8 cellular contexts compared by ENCODE assay signal in genomic region chr20:2800590-2801458, GRCh38. TPM values are rescaled to one million over a fixed set of nuclear protein-coding genes. Genes with fewer than 3 reads are reported as not detected.
A peak's percentile ranks its signal among the peaks of the same experiment; 100 is the strongest.
DNase-seq lines count a peak whose midpoint lies in the region; ATAC-seq lines count a peak whose summit lies in the region.

Gene CPXM1, minus strand, starts transcription at chr20:2800627. Its CDS starts 55 bp downstream, at chr20:2800572.

- no peaks in the 10 kb centered on the region for H3K9me3 Mint-ChIP-seq in activated CD4-positive, alpha-beta memory T cell treated with anti-CD3 and anti-CD28 coated beads for 36 hours
- no peaks in the 10 kb centered on the region for H3K9me3 Mint-ChIP-seq in stimulated activated effector memory CD8-positive, alpha-beta T cell treated with anti-CD3 and anti-CD28 coated beads, Interleukin-12 subunit alpha, Interleukin-12 subunit beta, amount 100 ng/mL, for 72 hours

- H3K4me1 ChIP-seq in HUES6 (ENCODE audit: control insufficient read depth, insufficient read depth, low read length), result peaks cover 38% of the 10 kb centered on the region
- peaks cover 5% of the 10 kb centered on the region; the same call in 1 of the 2 replicates for H3K4me1 ChIP-seq in iPS DF 6.9 (ENCODE audit: control insufficient read depth, insufficient read depth, low read length)

- H3K27ac ChIP-seq in HUES6 (ENCODE audit: low read depth, low read length) (peak within 1 kb of the TSS; percentile 4; the same call in 1 of the 2 replicates), iPS DF 6.9 (ENCODE audit: low read length) (no peak within 1 kb of the TSS)

- H3K36me3 ChIP-seq in HUES6 (ENCODE audit: control insufficient read depth, insufficient read depth, low read length), result peaks cover 30% of the 10 kb centered on the region
- H3K36me3 ChIP-seq in iPS DF 6.9 (ENCODE audit: control insufficient read depth, insufficient read depth, low read length), result peaks cover 27% of the 10 kb centered on the region

- DNase-seq in stimulated activated CD4-positive, alpha-beta T cell treated with anti-CD3 and anti-CD28 coated beads, Interleukin-1b, Interleukin-23, amount 100 ng/mL, for 48 hours, result peak; percentile 19
- no peak for DNase-seq in stimulated activated CD4-positive, alpha-beta T cell treated with anti-CD3 and anti-CD28 coated beads, Interleukin-12 subunit alpha, Interleukin-12 subunit beta, amount 100 ng/mL, for 4 hours
- DNase-seq in activated CD4-positive, alpha-beta memory T cell treated with anti-CD3 and anti-CD28 coated beads for 36 hours, result peak; percentile 36
- no peak for DNase-seq in iPS DF 6.9 (ENCODE audit: low read depth, low spot score)
- DNase-seq in stimulated activated effector memory CD8-positive, alpha-beta T cell treated with anti-CD3 and anti-CD28 coated beads, Interleukin-12 subunit alpha, Interleukin-12 subunit beta, amount 100 ng/mL, for 72 hours (ENCODE audit: low spot score in 2 of 2), result no peak
- DNase-seq in globus pallidus (ENCODE audit: low spot score), result no peak
- no peak for DNase-seq in HPDE6-E6E7 (ENCODE audit: extremely low spot score)

- H3K4me3 ChIP-seq in HUES6 (ENCODE audit: low read depth, low read length) (peak within 1 kb of the TSS; percentile 98), iPS DF 6.9 (ENCODE audit: low read length) (peak within 1 kb of the TSS; percentile 94)

- no CpG with 5 or more reads among the region's 51 CpGs for WGBS in iPS DF 6.9 (ENCODE audit: insufficient coverage, insufficient read length)

- peaks cover 56% of the 10 kb centered on the region for H3K27me3 ChIP-seq in HUES6 (ENCODE audit: control insufficient read depth, insufficient read depth, low read length)
- peaks cover 44% of the 10 kb centered on the region for H3K27me3 ChIP-seq in iPS DF 6.9 (ENCODE audit: control insufficient read depth, insufficient read depth, low read length)

- CTCF ChIA-PET in activated CD4-positive, alpha-beta memory T cell treated with anti-CD3 and anti-CD28 coated beads for 36 hours (lab: Charles Lee), result interaction anchor here (1.4 kb wide), 2 partner anchors 48 to 51 kb away, joined by 4 read pairs; no protein-coding TSS in a partner anchor

- H3K9ac ChIP-seq in HUES6 (ENCODE audit: low read length), result peak within 1 kb of the TSS; percentile 86

- no peaks in the 10 kb centered on the region for H3K36me3 Mint-ChIP-seq in activated CD4-positive, alpha-beta memory T cell treated with anti-CD3 and anti-CD28 coated beads for 36 hours
- H3K36me3 Mint-ChIP-seq in stimulated activated effector memory CD8-positive, alpha-beta T cell treated with anti-CD3 and anti-CD28 coated beads, Interleukin-12 subunit alpha, Interleukin-12 subunit beta, amount 100 ng/mL, for 72 hours, result peaks cover 5% of the 10 kb centered on the region

- H3K27ac Mint-ChIP-seq in activated CD4-positive, alpha-beta memory T cell treated with anti-CD3 and anti-CD28 coated beads for 36 hours, result peak within 1 kb of the TSS; percentile 49
- no peak within 1 kb of the TSS for H3K27ac Mint-ChIP-seq in stimulated activated effector memory CD8-positive, alpha-beta T cell treated with anti-CD3 and anti-CD28 coated beads, Interleukin-12 subunit alpha, Interleukin-12 subunit beta, amount 100 ng/mL, for 72 hours

- H3K27me3 Mint-ChIP-seq in activated CD4-positive, alpha-beta memory T cell treated with anti-CD3 and anti-CD28 coated beads for 36 hours, result peaks cover 59% of the 10 kb centered on the region

- POLR2A ChIA-PET in activated CD4-positive, alpha-beta memory T cell treated with anti-CD3 and anti-CD28 coated beads for 36 hours (lab: Charles Lee), result no interaction called here

- no peaks in the 10 kb centered on the region for H3K9me3 ChIP-seq in HUES6 (ENCODE audit: control insufficient read depth, insufficient read depth, low read depth, low read length)
- H3K9me3 ChIP-seq in iPS DF 6.9 (ENCODE audit: control insufficient read depth, insufficient read depth, low read length), result no peaks in the 10 kb centered on the region

- H3K4me3 Mint-ChIP-seq in activated CD4-positive, alpha-beta memory T cell treated with anti-CD3 and anti-CD28 coated beads for 36 hours, result peak within 1 kb of the TSS; percentile 90
- peak within 1 kb of the TSS; percentile 85 for H3K4me3 Mint-ChIP-seq in stimulated activated effector memory CD8-positive, alpha-beta T cell treated with anti-CD3 and anti-CD28 coated beads, Interleukin-12 subunit alpha, Interleukin-12 subunit beta, amount 100 ng/mL, for 72 hours

- ATAC-seq in stimulated activated effector memory CD8-positive, alpha-beta T cell treated with anti-CD3 and anti-CD28 coated beads, Interleukin-12 subunit alpha, Interleukin-12 subunit beta, amount 100 ng/mL, for 72 hours, result peak; percentile 52

- H3K4me1 Mint-ChIP-seq in activated CD4-positive, alpha-beta memory T cell treated with anti-CD3 and anti-CD28 coated beads for 36 hours (ENCODE audit: low read depth), result peaks cover 16% of the 10 kb centered on the region
- peaks cover 26% of the 10 kb centered on the region for H3K4me1 Mint-ChIP-seq in stimulated activated effector memory CD8-positive, alpha-beta T cell treated with anti-CD3 and anti-CD28 coated beads, Interleukin-12 subunit alpha, Interleukin-12 subunit beta, amount 100 ng/mL, for 72 hours

- intact Hi-C loops in activated CD4-positive, alpha-beta memory T cell treated with anti-CD3 and anti-CD28 coated beads for 36 hours (cut with micrococcal nuclease), result no loop called here

RNA-seq across cellular contexts. Expression of gene CPXM1, which starts in this region (rescaled TPM):
- total RNA-seq in activated CD4-positive, alpha-beta memory T cell treated with anti-CD3 and anti-CD28 coated beads for 36 hours, result 1 to 10 TPM; 2.3 to 2.9 TPM

Comparison
In these comparisons a context has a peak if more than half of its experiments do, and no peak if none do; other contexts are left out.
1. DNase-seq: peak in stimulated activated CD4-positive, alpha-beta T cell treated with anti-CD3 and anti-CD28 coated beads, Interleukin-1b, Interleukin-23, amount 100 ng/mL, for 48 hours (single experiment) and activated CD4-positive, alpha-beta memory T cell treated with anti-CD3 and anti-CD28 coated beads for 36 hours (single experiment); none in stimulated activated CD4-positive, alpha-beta T cell treated with anti-CD3 and anti-CD28 coated beads, Interleukin-12 subunit alpha, Interleukin-12 subunit beta, amount 100 ng/mL, for 4 hours (single experiment), iPS DF 6.9 (single experiment), stimulated activated effector memory CD8-positive, alpha-beta T cell treated with anti-CD3 and anti-CD28 coated beads, Interleukin-12 subunit alpha, Interleukin-12 subunit beta, amount 100 ng/mL, for 72 hours (0 of 2), globus pallidus (single experiment) and HPDE6-E6E7 (single experiment).